ENCODE assay signal across 10 cellular contexts in the genomic region with DNA sequence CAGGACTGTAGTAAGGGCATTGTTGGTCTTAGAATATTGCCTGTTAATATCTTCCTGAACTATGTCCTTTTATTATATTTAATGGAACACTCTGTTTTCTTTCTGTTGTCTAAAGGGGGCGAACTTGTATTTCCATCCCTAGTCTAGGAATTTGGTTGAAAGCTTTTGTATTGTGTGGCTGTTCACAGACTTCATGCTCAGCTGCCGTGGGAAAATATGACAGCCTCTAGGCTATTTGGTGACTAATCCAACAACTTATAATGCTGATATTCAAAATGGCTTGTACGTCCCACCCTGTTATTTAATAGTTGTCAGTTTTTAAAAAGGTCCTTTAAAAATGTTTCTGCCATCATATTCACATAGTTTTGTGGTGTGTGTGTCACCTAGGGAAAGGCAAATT.
DNase-seq lines count a peak whose midpoint lies in the region; ATAC-seq and TF ChIP-seq lines count a peak whose summit lies in the region.
"Had no signal": no experiment of that assay in that cellular context is flagged by ENCODE, and none has a peak within 500 bp of the region (broad histone marks: within the 10 kb centered on the region; RNA-seq: fewer than 3 reads in every experiment).

No MANE protein-coding gene starts in this region.

- TF ChIP-seq CTCF in right lobe of liver (IDR thresholded peaks at IDR 0.05), result peak in 3 of 4 donors; percentile 18 to 35 (median 26)

- no peaks in the 10 kb centered on the region for H3K9me3 ChIP-seq in Karpas-422 (ENCODE audit: low read length)
- no peaks in the 10 kb centered on the region for H3K9me3 ChIP-seq in right lobe of liver
- H3K9me3 ChIP-seq: Caco-2 had no signal

- no peaks in the 10 kb centered on the region for H3K27me3 ChIP-seq in Karpas-422 (ENCODE audit: low read length)
- H3K27me3 ChIP-seq in right lobe of liver, result no peaks in the 10 kb centered on the region

- peaks cover 65% of the 10 kb centered on the region for H3K79me2 ChIP-seq in Karpas-422 (ENCODE audit: low read length)

- H2AFZ ChIP-seq in Karpas-422 (ENCODE audit: low read length), result no peak overlapping the region

- peak in 3 of 4 donors; percentile 13 to 30 (median 24) for ATAC-seq in right lobe of liver
- no peak for ATAC-seq in HG02981 (IDR thresholded peaks at IDR 0.05; ENCODE audit: unreplicated experiment)
- no peak for ATAC-seq in stimulated activated naive B cell treated with anti-CD40 and anti-IgM and Interleukin-4, amounts not matched to agents 10 μg/mL and 1 μg/mL and 100 μg/mL, for 72 hours (replicated peaks)

- no peak overlapping the region for H3K4me3 Mint-ChIP-seq in stimulated activated naive B cell treated with anti-CD40 and anti-IgM and Interleukin-4, amounts not matched to agents 10 μg/mL and 1 μg/mL and 100 μg/mL, for 72 hours

- H3K9me3 Mint-ChIP-seq in stimulated activated naive B cell treated with anti-CD40 and anti-IgM and Interleukin-4, amounts not matched to agents 10 μg/mL and 1 μg/mL and 100 μg/mL, for 72 hours, result no peaks in the 10 kb centered on the region

- DNase-seq in ACHN (peak; percentile 62), Karpas-422 (no peak), cerebellar cortex (ENCODE audit: low spot score) (peak; percentile 11), right lobe of liver (no peak), DMS79 (lab: John Stamatoyannopoulos, UW) (no peak), SKM-1 (lab: John Stamatoyannopoulos, UW; ENCODE audit: unreplicated experiment) (no peak)
- no peak for DNase-seq in stimulated activated naive B cell treated with anti-CD40 and anti-IgM and Interleukin-4, amounts not matched to agents 10 μg/mL and 1 μg/mL and 100 μg/mL, for 72 hours
- DNase-seq: Caco-2, NCI-H1105 treated with DMSO at 0.1 percent for 48 hours had no signal

- H3K4me1 ChIP-seq in Karpas-422 (ENCODE audit: low read length), result peaks cover 45% of the 10 kb centered on the region
- peaks cover 0 to 69% (median 19%) of the 10 kb centered on the region in 4 donors for H3K4me1 ChIP-seq in right lobe of liver

- H4K20me1 ChIP-seq in Karpas-422 (ENCODE audit: insufficient read depth, low read depth, low read length), result no peaks in the 10 kb centered on the region

- H3K9me2 ChIP-seq in Karpas-422 (replicated peaks; ENCODE audit: insufficient read depth, low read length), result no peaks in the 10 kb centered on the region

- H3K27ac ChIP-seq in Karpas-422 (ENCODE audit: low read length) (peak overlapping the region; percentile 44), right lobe of liver (peak overlapping the region in 2 of 3 donors; percentile 45 to 81)

- H3K36me3 Mint-ChIP-seq in stimulated activated naive B cell treated with anti-CD40 and anti-IgM and Interleukin-4, amounts not matched to agents 10 μg/mL and 1 μg/mL and 100 μg/mL, for 72 hours, result peaks cover 20 to 32% of the 10 kb centered on the region in 2 donors

- WGBS in right lobe of liver (ENCODE audit: insufficient coverage, low coverage, low lambda C conversion rate, missing lambda C conversion rate), result 10% methylated on average over 3 of the region's 3 CpGs

- peak overlapping the region; percentile 48 for H3K4me2 ChIP-seq in Karpas-422 (ENCODE audit: low read depth, low read length, poor library complexity, severe bottlenecking)

- peaks cover 11 to 25% of the 10 kb centered on the region in 2 donors for H3K4me1 Mint-ChIP-seq in stimulated activated naive B cell treated with anti-CD40 and anti-IgM and Interleukin-4, amounts not matched to agents 10 μg/mL and 1 μg/mL and 100 μg/mL, for 72 hours

- TF ChIP-seq POLR2A in right lobe of liver (IDR thresholded peaks at IDR 0.05), result no peak

- no peak overlapping the region for H3K4me3 ChIP-seq in Karpas-422 (ENCODE audit: low read length)
- H3K4me3 ChIP-seq in right lobe of liver, result no peak overlapping the region

- in situ Hi-C loops in ACHN (cut with HindIII; ENCODE audit: low pct_ligation_motif_present, low pct_unique_long_range_greater_than_20kb, low sequenced_read_pairs), result no loop called here

- H3K9ac ChIP-seq in Karpas-422 (ENCODE audit: low read length), result no peak overlapping the region

- H3K27me3 Mint-ChIP-seq in stimulated activated naive B cell treated with anti-CD40 and anti-IgM and Interleukin-4, amounts not matched to agents 10 μg/mL and 1 μg/mL and 100 μg/mL, for 72 hours, result no peaks in the 10 kb centered on the region

- intact Hi-C loops in right lobe of liver (cut with DNase I), result no loop called here

- H3K27ac Mint-ChIP-seq in stimulated activated naive B cell treated with anti-CD40 and anti-IgM and Interleukin-4, amounts not matched to agents 10 μg/mL and 1 μg/mL and 100 μg/mL, for 72 hours, result no peak overlapping the region

- H3K36me3 ChIP-seq in Karpas-422 (ENCODE audit: insufficient read depth, low read length), result peaks cover 11% of the 10 kb centered on the region; the same call in 1 of the 2 replicates
- H3K36me3 ChIP-seq in right lobe of liver, result peaks cover 0 to 1% (median 0%) of the 10 kb centered on the region in 4 donors

Comparison
In these comparisons a context has a peak if more than half of its experiments do, and no peak if none do; other contexts are left out.
1. DNase-seq: peak in ACHN (single experiment) and cerebellar cortex (single experiment); none in Karpas-422 (single experiment), right lobe of liver (0 of 3), DMS79 (single experiment), stimulated activated naive B cell treated with anti-CD40 and anti-IgM and Interleukin-4, amounts not matched to agents 10 μg/mL and 1 μg/mL and 100 μg/mL, for 72 hours (single experiment) and SKM-1 (single experiment).
2. ATAC-seq: peak in right lobe of liver (3 of 4); none in HG02981 (single experiment) and stimulated activated naive B cell treated with anti-CD40 and anti-IgM and Interleukin-4, amounts not matched to agents 10 μg/mL and 1 μg/mL and 100 μg/mL, for 72 hours (0 of 2).